Comparison of ENCODE assay signal across 11 cellular contexts in genomic region chr6:91827151-91827550, GRCh38.
"Had no signal": no experiment of that assay in that cellular context is flagged by ENCODE, and none has a peak within 500 bp of the region (broad histone marks: within the 10 kb centered on the region; RNA-seq: fewer than 3 reads in every experiment).

No MANE protein-coding gene starts in this region.

- H2AFZ ChIP-seq: GM23248, GM23338 had no signal

- H3K9me3 ChIP-seq: HAP-1 had no signal

- FAIRE-seq: H1, H54 had no signal

- H3K4me3 ChIP-seq: GM23248, GM23338, HAP-1 had no signal

- H3K4me1 ChIP-seq: HAP-1 had no signal

- ATAC-seq: GM23338, HCT116 had no signal

- H3K36me3 ChIP-seq: HAP-1 had no signal

- H3K27ac ChIP-seq: GM23248 had no signal

- H3K9ac ChIP-seq: GM23248 had no signal

- DNase-seq: GM23248, GOT3, H7, H9, HCEC 1CT, HFFc6 had no signal

- H3K4me2 ChIP-seq: GM23338 had no signal
